Comparison of ENCODE assay signal across 8 cellular contexts in the genomic region with DNA sequence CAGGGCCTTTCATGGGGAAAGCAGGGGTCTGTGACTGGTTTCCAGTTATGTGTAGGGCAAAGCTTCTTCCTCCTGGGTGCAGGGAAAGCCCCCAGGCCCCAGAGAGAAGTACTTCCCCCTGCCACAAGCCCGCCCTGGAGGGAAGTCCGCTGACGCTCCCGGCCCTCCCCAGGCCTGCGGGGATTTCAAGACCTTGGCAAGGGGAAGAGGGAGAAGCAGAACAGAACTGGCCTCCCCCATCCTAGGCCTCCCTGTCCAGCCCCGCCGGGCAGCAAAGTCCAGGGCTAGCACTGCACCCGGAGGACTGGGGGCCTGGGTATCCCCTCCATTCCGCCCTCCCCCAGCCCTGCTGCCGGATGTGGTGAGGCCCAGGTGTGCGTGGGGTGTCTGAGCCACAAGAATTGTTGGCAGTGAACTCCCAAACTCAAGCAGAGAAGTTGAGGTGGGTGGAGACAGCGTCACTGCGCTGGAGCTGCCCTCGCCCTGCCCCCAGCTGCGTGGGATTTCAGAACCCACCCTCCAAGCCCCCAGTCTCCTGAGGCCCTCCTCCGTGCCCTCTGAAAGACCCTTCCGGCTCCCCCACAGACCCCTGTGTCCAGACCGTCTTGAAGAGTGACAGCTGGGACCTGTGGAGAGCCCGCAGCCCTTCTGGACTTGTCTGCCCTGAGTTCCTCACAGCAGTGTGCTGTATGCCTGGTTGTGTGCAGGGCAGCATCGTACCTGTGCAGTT. TPM values are rescaled to one million over a fixed set of nuclear protein-coding genes. Genes with fewer than 3 reads are reported as not detected.
DNase-seq lines count a peak whose midpoint lies in the region; ATAC-seq and TF ChIP-seq lines count a peak whose summit lies in the region.

No MANE protein-coding gene starts in this region.

- TF ChIP-seq CTCF in GM13976 (IDR thresholded peaks at IDR 0.05; ENCODE audit: borderline replicate concordance, control extremely low read depth, extremely low read depth, insufficient read depth, missing control alignments) (no peak), RWPE1 (conservative IDR thresholded peaks at IDR 0.05; ENCODE audit: low read depth) (no peak), left lung (IDR thresholded peaks at IDR 0.05) (no peak)

- ATAC-seq in HG02678 (IDR thresholded peaks at IDR 0.05; ENCODE audit: unreplicated experiment) (peak; percentile 38), left lung (peak; percentile 54)

- peaks cover 0 to 15% of the 10 kb centered on the region in 2 donors for H3K27me3 ChIP-seq in left lung

- H3K27ac ChIP-seq in RWPE1 (peak overlapping the region; percentile 49), left lung (peak overlapping the region; percentile 48 to 74)

- DNase-seq in GM13976 (ENCODE audit: low spot score) (peak; percentile 87), RWPE1 (ENCODE audit: low spot score) (no peak), left lung (peak; percentile 87 to 94), LoVo (ENCODE audit: low spot score) (no peak), NCI-H1436 treated with DMSO at 0.1 percent for 48 hours (lab: John Stamatoyannopoulos, UW) (no peak)
- peak; percentile 88 for DNase-seq in activated gamma-delta T cell treated with anti-CD3 and anti-CD28 coated beads, Interleukin-2, amount 50 U/mL, for 16 hours (ENCODE audit: low read depth)
- peak; percentile 88 to 90 for DNase-seq in stimulated activated CD8-positive, alpha-beta memory T cell treated with anti-CD3 and anti-CD28 coated beads, Interleukin-15, amount 100 ng/mL, for 48 hours (ENCODE audit: low read depth in 2 of 2)

- in situ Hi-C loops in GM13976 (cut with MboI; ENCODE audit: low sequenced_read_pairs, unreplicated experiment), result no loop called here

- H3K4me1 ChIP-seq in left lung, result peaks cover 7 to 60% of the 10 kb centered on the region in 2 donors

- POLR2A ChIA-PET in RWPE1 (lab: Yijun Ruan, JAX; ENCODE audit: low non-redundant PET), result no interaction called here

- no peaks in the 10 kb centered on the region for H3K9me3 ChIP-seq in left lung

- intact Hi-C loops in left lung (cut with DNase I), result no loop called here

- CTCF ChIA-PET in RWPE1 (lab: Yijun Ruan, JAX), result interaction anchor here (0.6 to 0.8 kb wide), 2 partner anchors 154 to 452 kb away, joined by 3 to 4 read pairs; no protein-coding TSS in a partner anchor

- peak overlapping the region in 1 of 2 donors; percentile 61 for H3K4me3 ChIP-seq in left lung

- no peaks in the 10 kb centered on the region for H3K36me3 ChIP-seq in left lung

RNA-seq across cellular contexts. Expression of a gene that starts 1.1 kb away (rescaled TPM):
- total RNA-seq in left lung, result 1 to 10 TPM; 3.6 to 5.7 TPM

RNA-seq across cellular contexts. Expression of a gene that starts 8.0 kb away (rescaled TPM):
- not detected for total RNA-seq in left lung

RNA-seq across cellular contexts. Expression of a gene that starts 29.9 kb away (rescaled TPM):
- under 1 TPM; 0.20 to 0.34 TPM for total RNA-seq in left lung

Comparison
In these comparisons a context has a peak if more than half of its experiments do, and no peak if none do; other contexts are left out.
1. DNase-seq: peak in GM13976 (single experiment), activated gamma-delta T cell treated with anti-CD3 and anti-CD28 coated beads, Interleukin-2, amount 50 U/mL, for 16 hours (single experiment), left lung (2 of 2) and stimulated activated CD8-positive, alpha-beta memory T cell treated with anti-CD3 and anti-CD28 coated beads, Interleukin-15, amount 100 ng/mL, for 48 hours (2 of 2); none in RWPE1 (single experiment), LoVo (single experiment) and NCI-H1436 treated with DMSO at 0.1 percent for 48 hours (single experiment).